Comparison of ENCODE assay signal across 8 cellular contexts in genomic region chrX:118536687-118537461, GRCh38. TPM values are rescaled to one million over a fixed set of nuclear protein-coding genes. Genes with fewer than 3 reads are reported as not detected.
A peak's percentile ranks its signal among the peaks of the same experiment; 100 is the strongest.
DNase-seq lines count a peak whose midpoint lies in the region; ATAC-seq and TF ChIP-seq lines count a peak whose summit lies in the region.

No MANE protein-coding gene starts in this region.

- H3K4me1 ChIP-seq in Caco-2: peaks cover 11% of the 10 kb centered on the region
- no peaks in the 10 kb centered on the region for H3K4me1 ChIP-seq in mucosa of descending colon (ENCODE audit: low read depth)
- no peaks in the 10 kb centered on the region for H3K4me1 ChIP-seq in ovary (ENCODE audit: insufficient read depth)

- ATAC-seq in GM19397 (IDR thresholded peaks at IDR 0.05; ENCODE audit: unreplicated experiment): peak; percentile 68
- peak; percentile 77 for ATAC-seq in HG03342 (IDR thresholded peaks at IDR 0.05; ENCODE audit: unreplicated experiment)
- peak; percentile 41 for ATAC-seq in mucosa of descending colon

- H3K27ac ChIP-seq in SU-DHL-6 (ENCODE audit: low read depth, low read length) (no peak overlapping the region), ovary (no peak overlapping the region)

- POLR2A ChIA-PET in Caco-2 (lab: Charles Lee): no interaction called here

- H3K9me3 Mint-ChIP-seq in Caco-2 (ENCODE audit: unreplicated experiment) (no peaks in the 10 kb centered on the region), brain (peaks cover 0 to 4% (median 0%) of the 10 kb centered on the region in 5 experiments)

- no peaks in the 10 kb centered on the region for H3F3A ChIP-seq in SU-DHL-6 (ENCODE audit: insufficient read depth)

- H3K9me2 ChIP-seq in SU-DHL-6 (replicated peaks; ENCODE audit: insufficient read depth, low read length): no peaks in the 10 kb centered on the region

- no peaks in the 10 kb centered on the region for H3K36me3 ChIP-seq in Caco-2 (ENCODE audit: control insufficient read depth, insufficient read depth, low read length)
- no peaks in the 10 kb centered on the region for H3K36me3 ChIP-seq in SU-DHL-6 (ENCODE audit: low read length)
- no peaks in the 10 kb centered on the region for H3K36me3 ChIP-seq in mucosa of descending colon (ENCODE audit: low read depth)
- no peaks in the 10 kb centered on the region for H3K36me3 ChIP-seq in ovary

- BruUV-seq in Caco-2 (replicated peaks; lab: Mats Ljungman, UMichigan): no TSS peak

- no peaks in the 10 kb centered on the region for H4K20me1 ChIP-seq in SU-DHL-6 (ENCODE audit: low read depth, low read length)

- H3K27me3 Mint-ChIP-seq in Caco-2 (ENCODE audit: insufficient read depth, unreplicated experiment) (no peaks in the 10 kb centered on the region), brain (no peaks in the 10 kb centered on the region)

- DNase-seq in Caco-2 (peak in 1 of 2 experiments; percentile 5), mucosa of descending colon (no peak), HuH-7.5 (ENCODE audit: low spot score) (no peak), ovary (no peak)

- TF ChIP-seq CTCF in Caco-2 (IDR thresholded peaks at IDR 0.05; ENCODE audit: insufficient read depth in 1 of 2, low read depth in 1 of 2, low read length in 1 of 2, severe bottlenecking in 1 of 2, unreplicated experiment in 1 of 2) (peak; percentile 14 to 41), SU-DHL-6 (IDR thresholded peaks at IDR 0.05; ENCODE audit: insufficient read depth, low read length, poor library complexity, severe bottlenecking) (peak; percentile 30), brain (conservative IDR thresholded peaks at IDR 0.05) (peak in 1 of 2 experiments; percentile 43), mucosa of descending colon (IDR thresholded peaks at IDR 0.05) (no peak), ovary (IDR thresholded peaks at IDR 0.05) (no peak)

- H3K4me3 ChIP-seq in Caco-2 (ENCODE audit: low read depth, low read length) (no peak overlapping the region), SU-DHL-6 (ENCODE audit: insufficient read depth, low read length, poor library complexity, severe bottlenecking) (no peak overlapping the region), mucosa of descending colon (no peak overlapping the region), ovary (no peak overlapping the region)

- no peaks in the 10 kb centered on the region for H3K9me3 ChIP-seq in Caco-2
- H3K9me3 ChIP-seq in SU-DHL-6 (ENCODE audit: insufficient read depth, low read length): no peaks in the 10 kb centered on the region
- H3K9me3 ChIP-seq in mucosa of descending colon: no peaks in the 10 kb centered on the region
- H3K9me3 ChIP-seq in ovary: no peaks in the 10 kb centered on the region

- H3K36me3 Mint-ChIP-seq in Caco-2 (ENCODE audit: insufficient read depth, unreplicated experiment) (no peaks in the 10 kb centered on the region), brain (peaks cover 15% of the 10 kb centered on the region)

- H2AFZ ChIP-seq in SU-DHL-6 (ENCODE audit: low read depth, low read length, severe bottlenecking): no peak overlapping the region

- H3K27ac Mint-ChIP-seq in Caco-2 (ENCODE audit: unreplicated experiment) (no peak overlapping the region), brain (peak overlapping the region in 4 of 5 experiments; percentile 15 to 87 (median 52))

- H3K27me3 ChIP-seq in Caco-2 (replicated peaks; ENCODE audit: control insufficient read depth, insufficient read depth, low read length) (no peaks in the 10 kb centered on the region), SU-DHL-6 (ENCODE audit: low read length) (no peaks in the 10 kb centered on the region), ovary (no peaks in the 10 kb centered on the region)

- H3K4me3 Mint-ChIP-seq in Caco-2 (ENCODE audit: unreplicated experiment): peak overlapping the region; percentile 37
- peak overlapping the region in 1 of 5 experiments; percentile 20 for H3K4me3 Mint-ChIP-seq in brain

- no peak for TF ChIP-seq POLR2A in ovary (IDR thresholded peaks at IDR 0.05)

- peak overlapping the region; percentile 32 for H3K4me2 ChIP-seq in SU-DHL-6 (ENCODE audit: low read depth, low read length, poor library complexity, severe bottlenecking)

- intact Hi-C loops in Caco-2 (cut with micrococcal nuclease; ENCODE audit: unreplicated experiment): no loop called here
- intact Hi-C loops in mucosa of descending colon (cut with DNase I, micrococcal nuclease): no loop called here
- intact Hi-C loops in ovary (cut with DNase I): no loop called here

- H3K4me1 Mint-ChIP-seq in Caco-2 (ENCODE audit: low read depth, unreplicated experiment) (peaks cover 6% of the 10 kb centered on the region), brain (peaks cover 34% of the 10 kb centered on the region)

- 15 to 25% (median 19%) methylated on average over 6 of the region's 6 CpGs for WGBS in ovary, 3 donors

- no peaks in the 10 kb centered on the region for H3K79me2 ChIP-seq in SU-DHL-6 (ENCODE audit: insufficient read depth, low read length)

- no peak overlapping the region for H3K9ac ChIP-seq in SU-DHL-6 (ENCODE audit: low read length)

- TF ChIP-seq EP300 in ovary (IDR thresholded peaks at IDR 0.05): no peak

- CTCF ChIA-PET in Caco-2 (lab: Charles Lee): no interaction called here

RNA-seq across cellular contexts. Expression of gene DOCK11, which starts 41.3 kb away (rescaled TPM):
- total RNA-seq in Caco-2 (2022): 2.7 TPM in 2 replicates
- polyA plus RNA-seq in brain (ENCODE audit: insufficient read depth, low read depth, low replicate concordance): 6.7 TPM
- total RNA-seq in mucosa of descending colon: 10 to 100 TPM in 1 of 3 donors, 1 to 10 TPM in 2; 4.5 to 31.6 (median 8.4) TPM
- 10 to 100 TPM in 1 of 7 donors, 1 to 10 TPM in 6; 4.0 to 18.5 (median 6.1) TPM for total RNA-seq in ovary
- 1 to 10 TPM; 3.6 to 6.1 TPM for polyA plus RNA-seq in ovary

Comparison
In these comparisons a context has a peak if more than half of its experiments do, and no peak if none do; other contexts are left out.
1. CTCF ChIP-seq: peak in Caco-2 (2 of 2) and SU-DHL-6 (single experiment); none in mucosa of descending colon (single experiment) and ovary (0 of 3).
2. Peak in every context shown above with its lines, with median percentiles within 50 percentile points of each other: ATAC-seq.